In genomic region chr2:233023007-233023760, GRCh38 we compare ENCODE assay signal across 1 cellular context.
TF ChIP-seq lines count a peak whose summit lies in the region.

No MANE protein-coding gene starts in this region.

TF ChIP-seq in HepG2, 621 proteins besides CTCF, POLR2A, EP300 and RAD21:
- TF ChIP-seq HHEX (CRISPR knock-in tag; IDR thresholded peaks at IDR 0.05) (no peak), SMAD9 (CRISPR knock-in tag; IDR thresholded peaks at IDR 0.05) (no peak), ZFX (CRISPR knock-in tag; IDR thresholded peaks at IDR 0.05; ENCODE audit: low read depth) (no peak), ZNF572 (CRISPR knock-in tag; IDR thresholded peaks at IDR 0.05) (no peak), ZNF569 (CRISPR knock-in tag; IDR thresholded peaks at IDR 0.05; ENCODE audit: borderline replicate concordance) (no peak), ZNF331 (CRISPR knock-in tag; IDR thresholded peaks at IDR 0.05) (no peak), ZNF292 (CRISPR knock-in tag; IDR thresholded peaks at IDR 0.05; ENCODE audit: borderline replicate concordance, low read depth) (no peak), BCL6 (CRISPR knock-in tag; IDR thresholded peaks at IDR 0.05) (no peak), ZNF589 (CRISPR knock-in tag; conservative IDR thresholded peaks at IDR 0.05) (no peak)
